ENCODE assay signal across 26 cellular contexts in genomic region chr17:8930664-8931063, GRCh38. TPM values are rescaled to one million over a fixed set of nuclear protein-coding genes. Genes with fewer than 3 reads are reported as not detected.
DNase-seq lines count a peak whose midpoint lies in the region; ATAC-seq and TF ChIP-seq lines count a peak whose summit lies in the region.
"Had no signal": no experiment of that assay in that cellular context is flagged by ENCODE, and none has a peak within 500 bp of the region (broad histone marks: within the 10 kb centered on the region; RNA-seq: fewer than 3 reads in every experiment).

No MANE protein-coding gene starts in this region.

- no peak for TF ChIP-seq CTCF in neutrophil (IDR thresholded peaks at IDR 0.05)

- intact Hi-C loops in dendritic cell treated with granulocyte-macrophage colony-stimulating factor and Interleukin-4, amounts not matched to agents 40 ng/mL and 50 ng/mL, for 4 days (cut with micrococcal nuclease): no loop called here

- no peaks in the 10 kb centered on the region for H3K27me3 Mint-ChIP-seq in activated CD4-positive, alpha-beta T cell treated with anti-CD3 and anti-CD28 coated beads, Interleukin-2, amount 10 ng/mL, durations not matched to agents 7 days and 5 days
- no peaks in the 10 kb centered on the region for H3K27me3 Mint-ChIP-seq in dendritic cell treated with granulocyte-macrophage colony-stimulating factor and Interleukin-4, amounts not matched to agents 40 ng/mL and 50 ng/mL, for 4 days
- H3K27me3 Mint-ChIP-seq: CD4-positive, alpha-beta memory T cell; IgD-negative memory B cell had no signal

- POLR2A ChIA-PET in activated CD4-positive, alpha-beta T cell treated with anti-CD3 and anti-CD28 coated beads, Interleukin-2, amount 10 ng/mL, durations not matched to agents 7 days and 5 days (lab: Charles Lee): no interaction called here

- H3K4me1 Mint-ChIP-seq in activated CD4-positive, alpha-beta T cell treated with anti-CD3 and anti-CD28 coated beads, Interleukin-2, amount 10 ng/mL, durations not matched to agents 7 days and 5 days: peaks cover 36% of the 10 kb centered on the region
- peaks cover 38% of the 10 kb centered on the region for H3K4me1 Mint-ChIP-seq in dendritic cell treated with granulocyte-macrophage colony-stimulating factor and Interleukin-4, amounts not matched to agents 40 ng/mL and 50 ng/mL, for 4 days (ENCODE audit: low read depth)

- no peak overlapping the region for H3K4me3 ChIP-seq in neutrophil (ENCODE audit: low read depth in 1 of 2, low read length in 1 of 2)
- H3K4me3 ChIP-seq: HAP-1 had no signal

- peaks cover 55 to 67% of the 10 kb centered on the region in 2 experiments for H3K4me1 ChIP-seq in neutrophil (ENCODE audit: control insufficient read depth in 1 of 2, insufficient read depth in 1 of 2, low read depth in 1 of 2, low read length in 1 of 2)
- H3K4me1 ChIP-seq: HAP-1 had no signal

- no peak for DNase-seq in activated CD4-positive, alpha-beta T cell treated with anti-CD3 and anti-CD28 coated beads, Interleukin-2, amount 10 ng/mL, durations not matched to agents 7 days and 5 days
- no peak for DNase-seq in activated CD4-positive, alpha-beta T cell treated with anti-CD3 and anti-CD28 coated beads, Interleukin-2, amount 50 U/mL, for 4 hours
- DNase-seq in CD1c-positive myeloid dendritic cell (ENCODE audit: extremely low spot score) (peak; percentile 60), NCI-H82 treated with DMSO at 0.1 percent for 48 hours (lab: John Stamatoyannopoulos, UW; ENCODE audit: unreplicated experiment) (no peak), DMS 273 (lab: John Stamatoyannopoulos, UW; ENCODE audit: unreplicated experiment) (no peak)
- DNase-seq: 8988T; ACHN; CD4-positive, alpha-beta memory T cell; COR-L47; GOT3; HFFc6; MM.1S; NCI-H1092; NCI-H1417 treated with DMSO at 0.1 percent for 48 hours; NCI-H1694 treated with DMSO at 0.1 percent for 48 hours; NCI-H2081; NCI-H2227 treated with DMSO at 0.1 percent for 48 hours; NCI-H526 treated with DMSO at 0.1 percent for 48 hours; Right ventricle myocardium superior; RPMI8226 had no signal

- H3K4me3 Mint-ChIP-seq in activated CD4-positive, alpha-beta T cell treated with anti-CD3 and anti-CD28 coated beads, Interleukin-2, amount 10 ng/mL, durations not matched to agents 7 days and 5 days: no peak overlapping the region
- no peak overlapping the region for H3K4me3 Mint-ChIP-seq in dendritic cell treated with granulocyte-macrophage colony-stimulating factor and Interleukin-4, amounts not matched to agents 40 ng/mL and 50 ng/mL, for 4 days
- H3K4me3 Mint-ChIP-seq: HFFc6 had no signal

- peaks cover 52% of the 10 kb centered on the region for H3K9me3 Mint-ChIP-seq in activated CD4-positive, alpha-beta T cell treated with anti-CD3 and anti-CD28 coated beads, Interleukin-2, amount 10 ng/mL, durations not matched to agents 7 days and 5 days
- H3K9me3 Mint-ChIP-seq in dendritic cell treated with granulocyte-macrophage colony-stimulating factor and Interleukin-4, amounts not matched to agents 40 ng/mL and 50 ng/mL, for 4 days: peaks cover 10% of the 10 kb centered on the region

- H3K36me3 ChIP-seq in neutrophil: peaks cover 4% of the 10 kb centered on the region
- H3K36me3 ChIP-seq: HAP-1 had no signal

- CTCF ChIA-PET in activated CD4-positive, alpha-beta T cell treated with anti-CD3 and anti-CD28 coated beads, Interleukin-2, amount 10 ng/mL, durations not matched to agents 7 days and 5 days (lab: Charles Lee): no interaction called here

- peak overlapping the region; percentile 65 for H3K27ac ChIP-seq in neutrophil
- H3K27ac ChIP-seq: KMS-11 had no signal

- no peak for ATAC-seq in GM21367 (IDR thresholded peaks at IDR 0.05; ENCODE audit: unreplicated experiment)

- H3K27me3 ChIP-seq in neutrophil: no peaks in the 10 kb centered on the region

- peaks cover 75% of the 10 kb centered on the region for H3K36me3 Mint-ChIP-seq in activated CD4-positive, alpha-beta T cell treated with anti-CD3 and anti-CD28 coated beads, Interleukin-2, amount 10 ng/mL, durations not matched to agents 7 days and 5 days (ENCODE audit: low read depth)
- peaks cover 9% of the 10 kb centered on the region for H3K36me3 Mint-ChIP-seq in dendritic cell treated with granulocyte-macrophage colony-stimulating factor and Interleukin-4, amounts not matched to agents 40 ng/mL and 50 ng/mL, for 4 days (ENCODE audit: low read depth)

- no peaks in the 10 kb centered on the region for H3K9me3 ChIP-seq in neutrophil

- H3K27ac Mint-ChIP-seq in activated CD4-positive, alpha-beta T cell treated with anti-CD3 and anti-CD28 coated beads, Interleukin-2, amount 10 ng/mL, durations not matched to agents 7 days and 5 days: peak overlapping the region; percentile 21
- peak overlapping the region; percentile 66 for H3K27ac Mint-ChIP-seq in dendritic cell treated with granulocyte-macrophage colony-stimulating factor and Interleukin-4, amounts not matched to agents 40 ng/mL and 50 ng/mL, for 4 days
- H3K27ac Mint-ChIP-seq: HFFc6 had no signal

RNA-seq across cellular contexts. Expression of gene PIK3R5, which starts 34.8 kb away (rescaled TPM):
- 10 to 100 TPM; 73.4 to 77.6 TPM for total RNA-seq in activated CD4-positive, alpha-beta T cell treated with anti-CD3 and anti-CD28 coated beads, Interleukin-2, amount 10 ng/mL, durations not matched to agents 7 days and 5 days
- total RNA-seq: HFFc6 had no signal
